In genomic region chr3:73401058-73401457, GRCh38 we compare ENCODE assay signal across 16 cellular contexts.
DNase-seq lines count a peak whose midpoint lies in the region; ATAC-seq and TF ChIP-seq lines count a peak whose summit lies in the region.
"Had no signal": no experiment of that assay in that cellular context is flagged by ENCODE, and none has a peak within 500 bp of the region (broad histone marks: within the 10 kb centered on the region; RNA-seq: fewer than 3 reads in every experiment).

No MANE protein-coding gene starts in this region.

- no peaks in the 10 kb centered on the region for H3K27me3 Mint-ChIP-seq in natural killer cell treated with Interleukin-12 subunit alpha and Interleukin-12 subunit beta and Interleukin-15 and Interleukin-18, amount 100 ng/mL, for 72 hours

- no peaks in the 10 kb centered on the region for H3K9me3 Mint-ChIP-seq in natural killer cell treated with Interleukin-12 subunit alpha and Interleukin-12 subunit beta and Interleukin-15 and Interleukin-18, amount 100 ng/mL, for 72 hours
- H3K9me3 Mint-ChIP-seq: activated naive CD4-positive, alpha-beta T cell treated with anti-CD3 and anti-CD28 coated beads, Interleukin-2, amount 50 U/mL, for 24 hours; stimulated activated naive CD8-positive, alpha-beta T cell treated with anti-CD3 and anti-CD28 coated beads, Interleukin-15, amount 100 ng/mL, for 72 hours had no signal

- H3K4me1 Mint-ChIP-seq in natural killer cell treated with Interleukin-12 subunit alpha and Interleukin-12 subunit beta and Interleukin-15 and Interleukin-18, amount 100 ng/mL, for 72 hours (ENCODE audit: low read depth in 2 of 2): no peaks in the 10 kb centered on the region
- H3K4me1 Mint-ChIP-seq: activated naive CD4-positive, alpha-beta T cell treated with anti-CD3 and anti-CD28 coated beads, Interleukin-2, amount 50 U/mL, for 24 hours; stimulated activated naive CD8-positive, alpha-beta T cell treated with anti-CD3 and anti-CD28 coated beads, Interleukin-15, amount 100 ng/mL, for 72 hours had no signal

- no peak for ATAC-seq in natural killer cell treated with Interleukin-12 subunit alpha and Interleukin-12 subunit beta and Interleukin-15 and Interleukin-18, amount 100 ng/mL, for 72 hours
- ATAC-seq in HG02610 (IDR thresholded peaks at IDR 0.05; ENCODE audit: unreplicated experiment): no peak
- ATAC-seq: stimulated activated naive CD8-positive, alpha-beta T cell treated with anti-CD3 and anti-CD28 coated beads, Interleukin-15, amount 100 ng/mL, for 72 hours had no signal

- peak; percentile 43 for DNase-seq in BJ (ENCODE audit: low read depth)
- peak; percentile 42 for DNase-seq in NB4 (ENCODE audit: low read depth)
- DNase-seq in foreskin fibroblast: peak; percentile 55 to 67
- no peak for DNase-seq in natural killer cell treated with Interleukin-12 subunit alpha and Interleukin-12 subunit beta and Interleukin-15 and Interleukin-18, amount 100 ng/mL, for 72 hours (ENCODE audit: low spot score)
- DNase-seq in activated CD4-positive, CD25-positive, alpha-beta regulatory T cell (lab: John Stamatoyannopoulos, UW): no peak
- no peak for DNase-seq in GOT3 (lab: John Stamatoyannopoulos, UW)
- DNase-seq: activated T-cell treated with anti-CD3 and anti-CD28 coated beads, Interleukin-2, amount 50 U/mL, for 1 hour; KBM-7; NCI-H1417 treated with DMSO at 0.1 percent for 48 hours; NCI-H82; stimulated activated CD4-positive, alpha-beta T cell treated with anti-CD3 and anti-CD28 coated beads, Interleukin-15, amount 100 ng/mL, for 24 hours; stimulated activated naive CD8-positive, alpha-beta T cell treated with anti-CD3 and anti-CD28 coated beads, Interleukin-15, amount 100 ng/mL, for 72 hours had no signal

- CTCF ChIA-PET in BJ (lab: Yijun Ruan, JAX): interaction anchor here (1.4 kb wide), 1 partner anchor 31 kb away, joined by 3 read pairs; no protein-coding TSS in a partner anchor

- POLR2A ChIA-PET in BJ (lab: Charles Lee): no interaction called here

- peak overlapping the region; percentile 3 for H3K27ac ChIP-seq in rectal smooth muscle tissue (ENCODE audit: low read depth, low read length)
- H3K27ac ChIP-seq: BLaER1 had no signal

- H3K36me3 Mint-ChIP-seq in natural killer cell treated with Interleukin-12 subunit alpha and Interleukin-12 subunit beta and Interleukin-15 and Interleukin-18, amount 100 ng/mL, for 72 hours: no peaks in the 10 kb centered on the region
- H3K36me3 Mint-ChIP-seq: activated naive CD4-positive, alpha-beta T cell treated with anti-CD3 and anti-CD28 coated beads, Interleukin-2, amount 50 U/mL, for 24 hours had no signal

- H3K4me1 ChIP-seq in rectal smooth muscle tissue (ENCODE audit: control insufficient read depth, insufficient read depth, low read length): peaks cover 31% of the 10 kb centered on the region
- H3K4me1 ChIP-seq: BLaER1 had no signal

- TF ChIP-seq POLR2A in NB4 (IDR thresholded peaks at IDR 0.05; ENCODE audit: extremely low read depth, insufficient read length): no peak

- no peak overlapping the region for H3K27ac Mint-ChIP-seq in natural killer cell treated with Interleukin-12 subunit alpha and Interleukin-12 subunit beta and Interleukin-15 and Interleukin-18, amount 100 ng/mL, for 72 hours
- H3K27ac Mint-ChIP-seq: activated naive CD4-positive, alpha-beta T cell treated with anti-CD3 and anti-CD28 coated beads, Interleukin-2, amount 50 U/mL, for 24 hours; stimulated activated naive CD8-positive, alpha-beta T cell treated with anti-CD3 and anti-CD28 coated beads, Interleukin-15, amount 100 ng/mL, for 72 hours had no signal

- no peaks in the 10 kb centered on the region for H3K27me3 ChIP-seq in BJ (ENCODE audit: control insufficient read depth, insufficient read depth, low read length)
- H3K27me3 ChIP-seq in rectal smooth muscle tissue (ENCODE audit: control insufficient read depth, insufficient read depth, low read length): no peaks in the 10 kb centered on the region
- H3K27me3 ChIP-seq: BLaER1 had no signal

- no peak overlapping the region for H3K4me3 Mint-ChIP-seq in natural killer cell treated with Interleukin-12 subunit alpha and Interleukin-12 subunit beta and Interleukin-15 and Interleukin-18, amount 100 ng/mL, for 72 hours
- H3K4me3 Mint-ChIP-seq: activated naive CD4-positive, alpha-beta T cell treated with anti-CD3 and anti-CD28 coated beads, Interleukin-2, amount 50 U/mL, for 24 hours; stimulated activated naive CD8-positive, alpha-beta T cell treated with anti-CD3 and anti-CD28 coated beads, Interleukin-15, amount 100 ng/mL, for 72 hours had no signal

- no peak overlapping the region for H3K4me3 ChIP-seq in BJ (ENCODE audit: low read depth, low read length)
- H3K4me3 ChIP-seq in NB4 (ENCODE audit: low read depth, low read length): no peak overlapping the region
- H3K4me3 ChIP-seq in foreskin fibroblast (ENCODE audit: low read depth in 1 of 2, low read length in 2 of 2): no peak overlapping the region
- no peak overlapping the region for H3K4me3 ChIP-seq in rectal smooth muscle tissue (ENCODE audit: low read length)
- H3K4me3 ChIP-seq: BLaER1 had no signal

- H3K36me3 ChIP-seq in BJ (ENCODE audit: control insufficient read depth, insufficient read depth, low read length) (0 out of 2 replicates have a peak, but pooled peaks cover 3% of the 10 kb centered on the region), rectal smooth muscle tissue (ENCODE audit: control insufficient read depth, insufficient read depth, low read length) (peaks cover 2% of the 10 kb centered on the region)
- H3K36me3 ChIP-seq: BLaER1 had no signal

- TF ChIP-seq CTCF in BJ (IDR thresholded peaks at IDR 0.05; ENCODE audit: insufficient read depth, low read depth, low read length) (no peak), NB4 (IDR thresholded peaks at IDR 0.05; ENCODE audit: low read depth, low read length) (no peak), foreskin fibroblast (IDR thresholded peaks at IDR 0.05; ENCODE audit: low read depth, low read length) (no peak)

- H3K9ac ChIP-seq in rectal smooth muscle tissue (ENCODE audit: low read length): no peak overlapping the region
- H3K9ac ChIP-seq: BLaER1 had no signal

Comparison
In these comparisons a context has a peak if more than half of its experiments do, and no peak if none do; other contexts are left out.
1. DNase-seq: peak in BJ (single experiment), NB4 (single experiment) and foreskin fibroblast (2 of 2); none in natural killer cell treated with Interleukin-12 subunit alpha and Interleukin-12 subunit beta and Interleukin-15 and Interleukin-18, amount 100 ng/mL, for 72 hours (single experiment), activated CD4-positive, CD25-positive, alpha-beta regulatory T cell (0 of 4) and GOT3 (single experiment).